Comparison of ENCODE assay signal across 22 cellular contexts in the genomic region with DNA sequence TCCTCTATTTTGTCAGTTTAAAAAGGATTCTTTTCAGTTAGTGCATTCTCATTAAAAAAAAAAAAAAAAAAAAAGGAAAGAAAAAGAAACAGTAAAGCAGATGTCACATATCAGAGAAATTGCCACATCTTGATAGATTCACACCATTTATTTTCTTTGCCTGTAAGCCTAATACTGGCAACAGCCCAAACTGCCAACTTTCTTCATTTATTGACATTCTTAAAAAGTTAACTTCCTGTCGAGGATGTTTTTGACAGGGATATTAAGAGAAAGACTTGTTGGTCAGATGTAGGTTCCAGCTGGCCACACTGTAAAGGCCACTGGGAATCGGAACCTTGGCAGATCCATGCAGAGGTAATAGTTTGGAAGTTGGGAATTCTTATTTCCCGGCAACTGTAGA.
"Had no signal": no experiment of that assay in that cellular context is flagged by ENCODE, and none has a peak within 500 bp of the region (broad histone marks: within the 10 kb centered on the region; RNA-seq: fewer than 3 reads in every experiment).

No MANE protein-coding gene starts in this region.

- H3K9ac ChIP-seq: neural progenitor cell had no signal

- H3K27me3 ChIP-seq: breast epithelium, colonic mucosa, esophagus squamous epithelium, gastrocnemius medialis, neural progenitor cell, ovary, right atrium auricular region, tibial artery had no signal

- H3K4me2 ChIP-seq: neural progenitor cell had no signal

- H2AFZ ChIP-seq: neural progenitor cell had no signal

- H3K27ac ChIP-seq: breast epithelium, colonic mucosa, esophagus squamous epithelium, gastrocnemius medialis, neural progenitor cell, ovary, psoas muscle, right atrium auricular region had no signal

- H3K4me1 ChIP-seq: breast epithelium, colonic mucosa had no signal

- H3K36me3 ChIP-seq: breast epithelium, colonic mucosa, esophagus squamous epithelium, gastrocnemius medialis, neural progenitor cell, ovary, right atrium auricular region, tibial artery had no signal

- DNase-seq: activated CD4-positive, alpha-beta T cell treated with anti-CD3 and anti-CD28 coated beads, Interleukin-2, amount 50 U/mL, for 4 hours; activated CD8-positive, alpha-beta memory T cell treated with anti-CD3 and anti-CD28 coated beads, Interleukin-2, amount 50 U/mL, for 48 hours; activated naive CD4-positive, alpha-beta T cell treated with anti-CD3 and anti-CD28 coated beads for 36 hours; activated naive CD8-positive, alpha-beta T cell treated with anti-CD3 and anti-CD28 coated beads, Interleukin-2, amount 10 ng/mL, durations not matched to agents 7 days and 5 days; activated T-cell treated with anti-CD3 and anti-CD28 coated beads, Interleukin-2, amount 50 U/mL, for 48 hours; amniotic stem cell; colonic mucosa; endodermal cell; esophagus squamous epithelium; gastrocnemius medialis; left cardiac atrium; mucosa of descending colon; naive thymus-derived CD4-positive, alpha-beta T cell; ovary; psoas muscle; stimulated activated CD4-positive, alpha-beta T cell treated with anti-CD3 and anti-CD28 coated beads, Interleukin-1b, Interleukin-23, amount 100 ng/mL, for 48 hours; T1000; tibial artery had no signal

- ATAC-seq: gastrocnemius medialis; left cardiac atrium; mucosa of descending colon; naive thymus-derived CD4-positive, alpha-beta T cell; psoas muscle; WTC11 had no signal

- H3K4me3 ChIP-seq: breast epithelium, colonic mucosa, esophagus squamous epithelium, gastrocnemius medialis, mucosa of descending colon, neural progenitor cell, ovary, psoas muscle, right atrium auricular region, tibial artery had no signal

- H3K9me3 ChIP-seq: breast epithelium, colonic mucosa, esophagus squamous epithelium, gastrocnemius medialis, mucosa of descending colon, ovary, psoas muscle, right atrium auricular region, tibial artery had no signal
